In the genomic region with DNA sequence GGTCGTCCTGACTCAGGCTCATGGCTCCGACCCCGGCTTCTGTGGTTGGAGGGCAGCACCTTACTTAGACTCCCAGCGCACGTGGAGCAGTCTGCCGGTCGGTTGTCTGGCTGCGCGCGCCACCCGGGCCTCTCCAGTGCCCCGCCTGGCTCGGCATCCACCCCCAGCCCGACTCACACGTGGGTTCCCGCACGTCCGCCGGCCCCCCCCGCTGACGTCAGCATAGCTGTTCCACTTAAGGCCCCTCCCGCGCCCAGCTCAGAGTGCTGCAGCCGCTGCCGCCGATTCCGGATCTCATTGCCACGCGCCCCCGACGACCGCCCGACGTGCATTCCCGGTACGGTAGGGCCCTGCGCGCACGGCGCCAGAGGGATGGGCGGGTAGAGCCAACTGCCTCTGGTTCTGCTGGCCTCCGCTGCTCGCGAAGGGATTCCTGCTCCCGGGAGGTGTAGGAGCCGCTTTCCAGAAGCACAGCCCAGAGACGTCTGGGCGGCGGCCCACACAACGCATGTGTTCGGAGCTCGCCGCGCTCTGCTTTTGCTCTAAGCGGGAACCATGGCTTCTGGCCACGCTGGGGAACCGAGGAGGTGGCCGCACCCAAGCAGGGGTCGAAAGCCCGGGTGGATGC, we compare ENCODE assay signal across 8 cellular contexts.
DNase-seq lines count a peak whose midpoint lies in the region; ATAC-seq and TF ChIP-seq lines count a peak whose summit lies in the region.

TSS of gene LDHA (plus strand) at position 264 of the 628 bp plus-strand sequence. CDS start 2,280 bp downstream, outside the sequence.

- peak; percentile 83 for DNase-seq in AG09309 (ENCODE audit: low read depth)
- DNase-seq in NCI-H345 treated with DMSO at 0.1 percent for 48 hours (lab: John Stamatoyannopoulos, UW; ENCODE audit: unreplicated experiment) = peak; percentile 80
- peak; percentile 98 to 99 (median 99) for DNase-seq in activated CD4-positive, CD25-positive, alpha-beta regulatory T cell (lab: John Stamatoyannopoulos, UW)
- peak; percentile 94 for DNase-seq in central memory CD4-positive, alpha-beta T cell
- DNase-seq in iris pigment epithelial cell (ENCODE audit: low read depth) = peak; percentile 98
- DNase-seq in stimulated activated CD4-positive, alpha-beta T cell treated with anti-CD3 and anti-CD28 coated beads, Interleukin-12 subunit alpha, Interleukin-12 subunit beta, amount 100 ng/mL, for 24 hours (ENCODE audit: low read depth in 2 of 2) = peak; percentile 99 to 100

- TF ChIP-seq CTCF in AG09309 (IDR thresholded peaks at IDR 0.05; ENCODE audit: control insufficient read depth, insufficient read depth, low read depth, low read length, missing control alignments) = no peak

- ATAC-seq in GM19025 (IDR thresholded peaks at IDR 0.05; ENCODE audit: low read depth, unreplicated experiment) = peak; percentile 58
- peak; percentile 78 for ATAC-seq in HG03280 (IDR thresholded peaks at IDR 0.05; ENCODE audit: unreplicated experiment)

- H3K4me3 ChIP-seq in AG09309 (ENCODE audit: control insufficient read depth, low read depth, low read length) = peak within 1 kb of the TSS; percentile 80

Comparison
In these comparisons a context has a peak if more than half of its experiments do, and no peak if none do; other contexts are left out.
1. Peak in every context shown above with its lines: DNase-seq, ATAC-seq and H3K4me3 ChIP-seq.